Comparison of ENCODE assay signal across 21 cellular contexts in the genomic region with DNA sequence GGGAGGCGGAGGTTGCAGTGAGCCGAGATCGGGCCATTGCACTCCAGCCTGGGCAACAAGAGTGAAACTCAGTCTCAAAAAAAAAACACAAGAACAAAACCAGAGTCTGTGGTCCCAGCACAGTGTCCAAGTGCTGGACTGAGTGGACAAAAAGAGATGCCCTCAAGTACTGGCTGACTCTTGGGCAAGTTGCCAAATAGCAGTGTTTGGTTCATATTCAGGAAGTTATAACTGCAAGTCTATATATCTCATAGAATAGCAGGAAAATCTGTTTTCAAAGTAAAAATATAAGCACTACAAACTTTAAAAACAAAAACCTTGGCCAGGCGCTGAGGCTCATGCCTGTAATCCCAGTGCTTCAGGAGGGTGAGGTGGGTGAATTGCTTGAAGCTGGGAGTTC. TPM values are rescaled to one million over a fixed set of nuclear protein-coding genes. Genes with fewer than 3 reads are reported as not detected.
DNase-seq lines count a peak whose midpoint lies in the region; ATAC-seq and TF ChIP-seq lines count a peak whose summit lies in the region.
"Had no signal": no experiment of that assay in that cellular context is flagged by ENCODE, and none has a peak within 500 bp of the region (broad histone marks: within the 10 kb centered on the region; RNA-seq: fewer than 3 reads in every experiment).

No MANE protein-coding gene starts in this region.

- H3K27ac ChIP-seq in SK-N-MC = peak overlapping the region; percentile 53; the same call in 1 of the 2 replicates
- H3K27ac ChIP-seq: GM23248 had no signal

- no peaks in the 10 kb centered on the region for H3K9me3 ChIP-seq in SK-N-MC (ENCODE audit: low read depth, low read length)
- H3K9me3 ChIP-seq: MG63 had no signal

- no peaks in the 10 kb centered on the region for H3K9me3 Mint-ChIP-seq in mesothelial cell of epicardium
- H3K9me3 Mint-ChIP-seq: CD4-positive, alpha-beta memory T cell; H9 had no signal

- 0 out of 2 replicates have a peak, but pooled peaks cover 4% of the 10 kb centered on the region for H3K36me3 ChIP-seq in SK-N-MC (ENCODE audit: insufficient read depth, low read length)

- peaks cover 12% of the 10 kb centered on the region for H3K36me3 Mint-ChIP-seq in mesothelial cell of epicardium

- H3K27me3 Mint-ChIP-seq in mesothelial cell of epicardium (ENCODE audit: low read depth) = no peaks in the 10 kb centered on the region
- H3K27me3 Mint-ChIP-seq: CD4-positive, alpha-beta memory T cell had no signal

- H3K27ac Mint-ChIP-seq in mesothelial cell of epicardium = peak overlapping the region; percentile 50

- no peak for ATAC-seq in HG02642 (IDR thresholded peaks at IDR 0.05; ENCODE audit: poor library complexity, unreplicated experiment)

- DNase-seq in EL (peak; percentile 19), SK-N-MC (ENCODE audit: low read depth, low spot score) (no peak), fibroblast of villous mesenchyme (ENCODE audit: low read depth) (peak; percentile 24), mesothelial cell of epicardium (ENCODE audit: low spot score in 2 of 2, unreplicated experiment in 2 of 2) (no peak), A172 (ENCODE audit: low spot score) (no peak), NCI-H524 treated with DMSO at 0.1 percent for 48 hours (lab: John Stamatoyannopoulos, UW) (no peak)
- DNase-seq: C1 segment of cervical spinal cord; CD4-positive, alpha-beta memory T cell; COR-L47; DMS53; GM23248; H9; KG1; MG63; NCI-H1105 treated with DMSO at 0.1 percent for 48 hours; NCI-H146; NCI-H2029; NCI-H2227 treated with DMSO at 0.1 percent for 48 hours; NCI-H69; SHP77 treated with DMSO at 0.1 percent for 48 hours had no signal

- H3K4me3 ChIP-seq in SK-N-MC (no peak overlapping the region), fibroblast of villous mesenchyme (ENCODE audit: low read depth, low read length) (no peak overlapping the region)
- H3K4me3 ChIP-seq: GM23248, MG63 had no signal

- H3K9ac ChIP-seq in SK-N-MC (ENCODE audit: insufficient read length) = no peak overlapping the region
- H3K9ac ChIP-seq: GM23248 had no signal

- peaks cover 15% of the 10 kb centered on the region for H3K4me1 Mint-ChIP-seq in mesothelial cell of epicardium

- TF ChIP-seq CTCF in fibroblast of villous mesenchyme (IDR thresholded peaks at IDR 0.05; ENCODE audit: insufficient read depth, low read depth, low read length) = no peak
- TF ChIP-seq CTCF in mesothelial cell of epicardium (IDR thresholded peaks at IDR 0.05; ENCODE audit: unreplicated experiment) = no peak

- no peak overlapping the region for H3K4me3 Mint-ChIP-seq in mesothelial cell of epicardium
- H3K4me3 Mint-ChIP-seq: CD4-positive, alpha-beta memory T cell; H9 had no signal

RNA-seq across cellular contexts. Expression of gene HABP4, which starts 7.3 kb away (rescaled TPM):
- total RNA-seq in fibroblast of villous mesenchyme (9.9 and 10.6 TPM in 2 replicates), mesothelial cell of epicardium (14.8 to 15.5 TPM (median 15.4 TPM) in 3 replicates)
- 41.0 and 51.5 TPM in 2 replicates for total RNA-seq in A172 (2014; rRNA removed; shearing (Covaris generic))

RNA-seq across cellular contexts. Expression of gene ZNF367, which starts 39.1 kb away (rescaled TPM):
- total RNA-seq in fibroblast of villous mesenchyme = 4.8 and 5.6 TPM in 2 replicates
- total RNA-seq in mesothelial cell of epicardium = 4.4 to 4.9 TPM (median 4.5 TPM) in 3 replicates
- total RNA-seq in A172 (2014; rRNA removed; shearing (Covaris generic)) = 33.7 and 37.6 TPM in 2 replicates

Comparison
In these comparisons a context has a peak if more than half of its experiments do, and no peak if none do; other contexts are left out.
1. DNase-seq: peak in EL (single experiment) and fibroblast of villous mesenchyme (single experiment); none in SK-N-MC (single experiment), mesothelial cell of epicardium (0 of 2), A172 (single experiment) and NCI-H524 treated with DMSO at 0.1 percent for 48 hours (single experiment).